ENCODE assay signal across 14 cellular contexts in the genomic region with DNA sequence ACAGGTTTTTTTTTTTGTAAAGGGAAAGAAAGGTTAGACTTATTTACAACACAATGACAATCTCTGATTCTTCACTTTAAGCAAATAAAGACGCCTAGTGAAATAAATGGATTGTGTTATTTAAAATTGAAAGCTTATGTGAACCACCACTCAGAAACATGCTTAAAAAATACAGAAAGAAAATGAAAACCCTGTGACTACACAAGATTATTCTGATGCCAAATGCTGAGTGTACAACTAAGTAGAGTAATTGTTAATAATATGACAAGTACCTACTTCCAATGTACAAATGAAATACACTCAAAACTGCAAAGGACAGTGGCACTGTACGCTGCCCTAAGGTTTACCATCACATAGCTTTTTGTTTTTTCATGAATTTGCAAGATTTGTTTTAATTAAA. TPM values are rescaled to one million over a fixed set of nuclear protein-coding genes. Genes with fewer than 3 reads are reported as not detected.
"Had no signal": no experiment of that assay in that cellular context is flagged by ENCODE, and none has a peak within 500 bp of the region (broad histone marks: within the 10 kb centered on the region; RNA-seq: fewer than 3 reads in every experiment).

No MANE protein-coding gene starts in this region.

- H3K27ac ChIP-seq: adrenal gland, foreskin keratinocyte, left ventricle myocardium inferior, neutrophil had no signal

- H3K9me3 ChIP-seq: adrenal gland, left ventricle myocardium inferior, neutrophil, sigmoid colon had no signal

- H3K4me1 ChIP-seq: adrenal gland, foreskin keratinocyte had no signal

- H3K4me3 ChIP-seq: adrenal gland, left ventricle myocardium inferior, sigmoid colon had no signal

- ATAC-seq: activated CD4-positive, alpha-beta T cell treated with anti-CD3 and anti-CD28 coated beads for 36 hours; naive thymus-derived CD8-positive, alpha-beta T cell; stimulated activated naive B cell treated with anti-CD40 and anti-IgM and Interleukin-4, amounts not matched to agents 10 μg/mL and 1 μg/mL and 100 μg/mL, for 72 hours; T-cell had no signal

- DNase-seq: activated CD4-positive, alpha-beta T cell treated with anti-CD3 and anti-CD28 coated beads, Interleukin-2, amount 50 U/mL, for 48 hours; activated gamma-delta T cell; foreskin keratinocyte; naive thymus-derived CD8-positive, alpha-beta T cell; stimulated activated CD4-positive, alpha-beta T cell treated with anti-CD3 and anti-CD28 coated beads, Interleukin-4, amount 100 ng/mL, for 4 hours; stimulated activated naive B cell treated with anti-CD40 and anti-IgM and Interleukin-4, amounts not matched to agents 10 μg/mL and 1 μg/mL and 100 μg/mL, for 72 hours; T-cell had no signal

- H3K36me3 ChIP-seq: adrenal gland, left ventricle myocardium inferior, neutrophil, sigmoid colon had no signal

- H3K27me3 ChIP-seq: adrenal gland, foreskin keratinocyte, neutrophil, sigmoid colon had no signal

RNA-seq across cellular contexts. Expression of a gene that starts 1.0 kb away (rescaled TPM):
- total RNA-seq: activated CD4-positive, alpha-beta T cell treated with anti-CD3 and anti-CD28 coated beads for 36 hours; kidney epithelial cell; naive thymus-derived CD8-positive, alpha-beta T cell; T-cell; WTC11 had no signal
- polyA plus RNA-seq: adrenal gland; foreskin keratinocyte; naive thymus-derived CD8-positive, alpha-beta T cell had no signal
